ENCODE assay signal across 10 cellular contexts in the genomic region with DNA sequence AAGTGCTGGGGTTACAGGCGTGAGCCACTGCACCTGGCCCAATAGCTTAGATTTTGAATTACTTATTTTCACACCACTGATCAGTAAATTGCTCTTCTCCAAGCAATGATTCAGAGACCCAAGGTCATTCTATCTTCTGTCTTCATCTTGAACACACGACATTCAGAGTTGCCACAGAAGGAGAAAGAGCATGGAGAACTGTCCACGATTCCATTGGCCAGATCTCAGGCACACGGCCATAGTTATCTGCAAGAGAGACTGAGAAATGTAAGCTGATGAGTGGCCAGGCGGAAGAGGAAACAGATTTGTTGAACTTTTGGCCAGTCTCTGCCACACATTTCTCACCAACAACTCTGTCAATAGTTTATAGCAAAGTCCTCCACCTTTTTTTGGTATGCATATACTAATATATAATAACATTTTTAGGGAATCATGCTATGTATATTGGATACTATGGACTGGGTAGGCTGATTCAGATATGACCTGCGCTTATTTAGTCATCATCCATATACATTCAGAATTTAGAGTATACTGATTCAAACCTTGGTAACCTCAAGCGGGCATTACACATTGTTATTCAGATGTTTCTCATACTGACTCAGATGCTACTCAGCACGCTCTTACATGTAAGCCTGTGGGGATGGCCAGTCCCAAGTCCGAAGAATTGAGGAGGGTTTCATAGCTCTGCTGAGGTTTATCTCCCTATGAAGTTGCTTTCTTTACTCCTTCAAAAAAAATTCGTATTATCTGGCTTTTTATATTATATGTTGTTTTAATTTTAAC.
DNase-seq lines count a peak whose midpoint lies in the region; ATAC-seq and TF ChIP-seq lines count a peak whose summit lies in the region.
"Had no signal": no experiment of that assay in that cellular context is flagged by ENCODE, and none has a peak within 500 bp of the region (broad histone marks: within the 10 kb centered on the region; RNA-seq: fewer than 3 reads in every experiment).

No MANE protein-coding gene starts in this region.

- DNase-seq in 8988T, result peak; percentile 16
- peak; percentile 82 for DNase-seq in GM03348 (ENCODE audit: low spot score)
- DNase-seq in fibroblast of pulmonary artery (ENCODE audit: low read depth), result peak; percentile 81
- no peak for DNase-seq in stimulated activated CD4-positive, alpha-beta T cell treated with anti-CD3 and anti-CD28 coated beads, Interleukin-4, amount 100 ng/mL, for 1 hour
- no peak for DNase-seq in NCI-H1105 (lab: John Stamatoyannopoulos, UW)
- DNase-seq: Caco-2, NCI-H526 had no signal

- ATAC-seq in SK-N-SH treated with all-trans-retinoic acid at 6 μM for 48 hours (peak; percentile 95), HG02884 (IDR thresholded peaks at IDR 0.05; ENCODE audit: unreplicated experiment) (no peak), GM18511 (IDR thresholded peaks at IDR 0.05; ENCODE audit: unreplicated experiment) (no peak)

- H3K4me3 ChIP-seq in fibroblast of pulmonary artery (replicated peaks; ENCODE audit: low read depth, low read length), result no peak overlapping the region

- no peak for TF ChIP-seq CTCF in fibroblast of pulmonary artery (IDR thresholded peaks at IDR 0.05; ENCODE audit: low read length, missing control alignments)

TF ChIP-seq in SK-N-SH treated with all-trans-retinoic acid at 6 μM for 48 hours, 23 proteins besides CTCF, POLR2A, EP300 and RAD21:
- no peak for TF ChIP-seq PPARA (CRISPR knock-in tag; IDR thresholded peaks at IDR 0.05; ENCODE audit: borderline replicate concordance)
- TF ChIP-seq, protein P1, sequence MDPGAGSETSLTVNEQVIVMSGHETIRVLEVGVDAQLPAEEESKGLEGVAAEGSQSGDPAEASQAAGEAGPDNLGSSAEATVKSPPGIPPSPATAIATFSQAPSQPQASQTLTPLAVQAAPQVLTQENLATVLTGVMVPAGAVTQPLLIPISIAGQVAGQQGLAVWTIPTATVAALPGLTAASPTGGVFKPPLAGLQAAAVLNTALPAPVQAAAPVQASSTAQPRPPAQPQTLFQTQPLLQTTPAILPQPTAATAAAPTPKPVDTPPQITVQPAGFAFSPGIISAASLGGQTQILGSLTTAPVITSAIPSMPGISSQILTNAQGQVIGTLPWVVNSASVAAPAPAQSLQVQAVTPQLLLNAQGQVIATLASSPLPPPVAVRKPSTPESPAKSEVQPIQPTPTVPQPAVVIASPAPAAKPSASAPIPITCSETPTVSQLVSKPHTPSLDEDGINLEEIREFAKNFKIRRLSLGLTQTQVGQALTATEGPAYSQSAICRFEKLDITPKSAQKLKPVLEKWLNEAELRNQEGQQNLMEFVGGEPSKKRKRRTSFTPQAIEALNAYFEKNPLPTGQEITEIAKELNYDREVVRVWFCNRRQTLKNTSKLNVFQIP (CRISPR knock-in tag; IDR thresholded peaks at IDR 0.05; ENCODE audit: borderline replicate concordance, low read depth), result no peak
- TF ChIP-seq, protein P2, sequence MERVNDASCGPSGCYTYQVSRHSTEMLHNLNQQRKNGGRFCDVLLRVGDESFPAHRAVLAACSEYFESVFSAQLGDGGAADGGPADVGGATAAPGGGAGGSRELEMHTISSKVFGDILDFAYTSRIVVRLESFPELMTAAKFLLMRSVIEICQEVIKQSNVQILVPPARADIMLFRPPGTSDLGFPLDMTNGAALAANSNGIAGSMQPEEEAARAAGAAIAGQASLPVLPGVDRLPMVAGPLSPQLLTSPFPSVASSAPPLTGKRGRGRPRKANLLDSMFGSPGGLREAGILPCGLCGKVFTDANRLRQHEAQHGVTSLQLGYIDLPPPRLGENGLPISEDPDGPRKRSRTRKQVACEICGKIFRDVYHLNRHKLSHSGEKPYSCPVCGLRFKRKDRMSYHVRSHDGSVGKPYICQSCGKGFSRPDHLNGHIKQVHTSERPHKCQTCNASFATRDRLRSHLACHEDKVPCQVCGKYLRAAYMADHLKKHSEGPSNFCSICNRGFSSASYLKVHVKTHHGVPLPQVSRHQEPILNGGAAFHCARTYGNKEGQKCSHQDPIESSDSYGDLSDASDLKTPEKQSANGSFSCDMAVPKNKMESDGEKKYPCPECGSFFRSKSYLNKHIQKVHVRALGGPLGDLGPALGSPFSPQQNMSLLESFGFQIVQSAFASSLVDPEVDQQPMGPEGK (CRISPR knock-in tag; IDR thresholded peaks at IDR 0.05; ENCODE audit: borderline replicate concordance), result no peak
- no peak for TF ChIP-seq CSDC2 (CRISPR knock-in tag; IDR thresholded peaks at IDR 0.05)
- TF ChIP-seq ZNF70 (CRISPR knock-in tag; IDR thresholded peaks at IDR 0.05), result no peak
- TF ChIP-seq ARNTL (CRISPR knock-in tag; IDR thresholded peaks at IDR 0.05; ENCODE audit: borderline replicate concordance, low read depth), result no peak
- TF ChIP-seq ZNF565 (CRISPR knock-in tag; conservative IDR thresholded peaks at IDR 0.05; ENCODE audit: low read depth), result no peak
- TF ChIP-seq, protein P3, sequence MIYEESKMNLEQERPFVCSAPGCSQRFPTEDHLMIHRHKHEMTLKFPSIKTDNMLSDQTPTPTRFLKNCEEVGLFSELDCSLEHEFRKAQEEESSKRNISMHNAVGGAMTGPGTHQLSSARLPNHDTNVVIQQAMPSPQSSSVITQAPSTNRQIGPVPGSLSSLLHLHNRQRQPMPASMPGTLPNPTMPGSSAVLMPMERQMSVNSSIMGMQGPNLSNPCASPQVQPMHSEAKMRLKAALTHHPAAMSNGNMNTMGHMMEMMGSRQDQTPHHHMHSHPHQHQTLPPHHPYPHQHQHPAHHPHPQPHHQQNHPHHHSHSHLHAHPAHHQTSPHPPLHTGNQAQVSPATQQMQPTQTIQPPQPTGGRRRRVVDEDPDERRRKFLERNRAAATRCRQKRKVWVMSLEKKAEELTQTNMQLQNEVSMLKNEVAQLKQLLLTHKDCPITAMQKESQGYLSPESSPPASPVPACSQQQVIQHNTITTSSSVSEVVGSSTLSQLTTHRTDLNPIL (CRISPR knock-in tag; IDR thresholded peaks at IDR 0.05; ENCODE audit: low read depth), result no peak
- TF ChIP-seq TOX (CRISPR knock-in tag; IDR thresholded peaks at IDR 0.05; ENCODE audit: borderline replicate concordance), result no peak
- TF ChIP-seq, protein P4, sequence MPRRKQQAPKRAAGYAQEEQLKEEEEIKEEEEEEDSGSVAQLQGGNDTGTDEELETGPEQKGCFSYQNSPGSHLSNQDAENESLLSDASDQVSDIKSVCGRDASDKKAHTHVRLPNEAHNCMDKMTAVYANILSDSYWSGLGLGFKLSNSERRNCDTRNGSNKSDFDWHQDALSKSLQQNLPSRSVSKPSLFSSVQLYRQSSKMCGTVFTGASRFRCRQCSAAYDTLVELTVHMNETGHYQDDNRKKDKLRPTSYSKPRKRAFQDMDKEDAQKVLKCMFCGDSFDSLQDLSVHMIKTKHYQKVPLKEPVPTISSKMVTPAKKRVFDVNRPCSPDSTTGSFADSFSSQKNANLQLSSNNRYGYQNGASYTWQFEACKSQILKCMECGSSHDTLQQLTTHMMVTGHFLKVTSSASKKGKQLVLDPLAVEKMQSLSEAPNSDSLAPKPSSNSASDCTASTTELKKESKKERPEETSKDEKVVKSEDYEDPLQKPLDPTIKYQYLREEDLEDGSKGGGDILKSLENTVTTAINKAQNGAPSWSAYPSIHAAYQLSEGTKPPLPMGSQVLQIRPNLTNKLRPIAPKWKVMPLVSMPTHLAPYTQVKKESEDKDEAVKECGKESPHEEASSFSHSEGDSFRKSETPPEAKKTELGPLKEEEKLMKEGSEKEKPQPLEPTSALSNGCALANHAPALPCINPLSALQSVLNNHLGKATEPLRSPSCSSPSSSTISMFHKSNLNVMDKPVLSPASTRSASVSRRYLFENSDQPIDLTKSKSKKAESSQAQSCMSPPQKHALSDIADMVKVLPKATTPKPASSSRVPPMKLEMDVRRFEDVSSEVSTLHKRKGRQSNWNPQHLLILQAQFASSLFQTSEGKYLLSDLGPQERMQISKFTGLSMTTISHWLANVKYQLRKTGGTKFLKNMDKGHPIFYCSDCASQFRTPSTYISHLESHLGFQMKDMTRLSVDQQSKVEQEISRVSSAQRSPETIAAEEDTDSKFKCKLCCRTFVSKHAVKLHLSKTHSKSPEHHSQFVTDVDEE (CRISPR knock-in tag; IDR thresholded peaks at IDR 0.05), result no peak

Comparison
In these comparisons a context has a peak if more than half of its experiments do, and no peak if none do; other contexts are left out.
1. DNase-seq: peak in 8988T (single experiment), GM03348 (single experiment) and fibroblast of pulmonary artery (single experiment); none in stimulated activated CD4-positive, alpha-beta T cell treated with anti-CD3 and anti-CD28 coated beads, Interleukin-4, amount 100 ng/mL, for 1 hour (single experiment) and NCI-H1105 (single experiment).